ENCODE assay signal across 16 cellular contexts in genomic region chr3:113251817-113252216, GRCh38. TPM values are rescaled to one million over a fixed set of nuclear protein-coding genes. Genes with fewer than 3 reads are reported as not detected.
DNase-seq lines count a peak whose midpoint lies in the region; ATAC-seq, FAIRE-seq and TF ChIP-seq lines count a peak whose summit lies in the region.
"Had no signal": no experiment of that assay in that cellular context is flagged by ENCODE, and none has a peak within 500 bp of the region (broad histone marks: within the 10 kb centered on the region; RNA-seq: fewer than 3 reads in every experiment).

No MANE protein-coding gene starts in this region.

- ATAC-seq in gastroesophageal sphincter, result no peak

- BruUV-seq in OCI-LY7 (replicated peaks; lab: Mats Ljungman, UMichigan), result no TSS peak

- intact Hi-C loops in OCI-LY7 (cut with micrococcal nuclease; ENCODE audit: unreplicated experiment), result no loop called here
- intact Hi-C loops in transverse colon (cut with DNase I; ENCODE audit: low total_unique reads), result no loop called here

- in situ Hi-C loops in transverse colon (cut with MboI; ENCODE audit: low pct_ligation_motif_present in 1 of 4, low pct_unique_long_range_greater_than_20kb in 1 of 4, low sequenced_read_pairs in 3 of 4), result no loop called here

- H3K27me3 ChIP-seq in gastroesophageal sphincter, result no peaks in the 10 kb centered on the region
- no peaks in the 10 kb centered on the region for H3K27me3 ChIP-seq in transverse colon

- TF ChIP-seq CTCF in 22Rv1 (IDR thresholded peaks at IDR 0.05) (peak; percentile 26), GM12873 (IDR thresholded peaks at IDR 0.05; ENCODE audit: insufficient read depth, low read depth, low read length, missing control alignments) (peak; percentile 29), OCI-LY7 (conservative IDR thresholded peaks at IDR 0.05; ENCODE audit: low read length) (0 out of 2 replicates have a peak, but pooled peaks have one; percentile 25), gastroesophageal sphincter (IDR thresholded peaks at IDR 0.05) (no peak), transverse colon (IDR thresholded peaks at IDR 0.05) (no peak)

- no peak for FAIRE-seq in urothelium cell line (lab: Jason Lieb, UNC)
- FAIRE-seq: GM18507, H1 had no signal

- H3K79me2 ChIP-seq in OCI-LY7 (ENCODE audit: insufficient read depth, low read depth, low read length), result no peaks in the 10 kb centered on the region

- H3K4me3 ChIP-seq in OCI-LY7 (ENCODE audit: low read depth, low read length, poor library complexity, severe bottlenecking) (no peak overlapping the region), gastroesophageal sphincter (no peak overlapping the region), transverse colon (no peak overlapping the region)

- H3K4me1 ChIP-seq in OCI-LY7 (ENCODE audit: insufficient read depth, low read length, poor library complexity, severe bottlenecking), result no peaks in the 10 kb centered on the region
- peaks cover 6 to 66% (median 32%) of the 10 kb centered on the region in 3 donors for H3K4me1 ChIP-seq in gastroesophageal sphincter
- peaks cover 9 to 40% (median 13%) of the 10 kb centered on the region in 4 donors for H3K4me1 ChIP-seq in transverse colon

- 77% methylated on average over 4 of the region's 4 CpGs; no CpG with 5 or more reads in 1 of the 2 donors for WGBS in gastroesophageal sphincter (ENCODE audit: low coverage in 1 of 2), 2 donors
- WGBS in transverse colon (ENCODE audit: low coverage in 1 of 2), 2 donors, result 80 to 82% methylated on average over 1 to 4 of the region's 4 CpGs

- H3K27ac ChIP-seq in 22Rv1 (no peak overlapping the region), OCI-LY7 (ENCODE audit: low read depth, low read length, poor library complexity, severe bottlenecking) (no peak overlapping the region), gastroesophageal sphincter (peak overlapping the region in 3 of 4 donors; percentile 57 to 85 (median 66)), transverse colon (peak overlapping the region in 1 of 4 donors; percentile 67)
- H3K27ac ChIP-seq: HL-60 had no signal

- no peaks in the 10 kb centered on the region for H4K20me1 ChIP-seq in OCI-LY7 (ENCODE audit: insufficient read depth, low read length)

- no peak for TF ChIP-seq POLR2A in gastroesophageal sphincter (IDR thresholded peaks at IDR 0.05)
- no peak for TF ChIP-seq POLR2A in transverse colon (IDR thresholded peaks at IDR 0.05)

- peak; percentile 2 for DNase-seq in OCI-LY7 (ENCODE audit: low spot score)
- no peak for DNase-seq in transverse colon
- no peak for DNase-seq in NCI-H446 treated with DMSO at 0.1 percent for 48 hours (lab: John Stamatoyannopoulos, UW)
- no peak for DNase-seq in GM19240 (ENCODE audit: insufficient read length, low spot score)
- DNase-seq in urothelium cell line (ENCODE audit: low spot score), result no peak
- DNase-seq: AML-193, NCI-H1436, NCI-H2029 treated with DMSO at 0.1 percent for 48 hours, NCI-H524, SIG-M5 had no signal

- POLR2A ChIA-PET in OCI-LY7 (lab: Charles Lee), result no interaction called here

- H3K36me3 ChIP-seq in OCI-LY7 (ENCODE audit: insufficient read depth, low read length), result no peaks in the 10 kb centered on the region
- peaks cover 0 to 39% of the 10 kb centered on the region in 2 donors for H3K36me3 ChIP-seq in gastroesophageal sphincter
- H3K36me3 ChIP-seq in transverse colon, result no peaks in the 10 kb centered on the region

- CTCF ChIA-PET in OCI-LY7 (lab: Charles Lee; ENCODE audit: unreplicated experiment), result no interaction called here

- H3K9me2 ChIP-seq in OCI-LY7 (ENCODE audit: insufficient read depth, low read length), result no peaks in the 10 kb centered on the region

- H3K9me3 ChIP-seq in OCI-LY7 (ENCODE audit: low read length) (no peaks in the 10 kb centered on the region), gastroesophageal sphincter (no peaks in the 10 kb centered on the region), transverse colon (no peaks in the 10 kb centered on the region)

- TF ChIP-seq EP300 in gastroesophageal sphincter (IDR thresholded peaks at IDR 0.05), result no peak
- TF ChIP-seq EP300 in transverse colon (IDR thresholded peaks at IDR 0.05; ENCODE audit: low read depth), result no peak

- H3K4me2 ChIP-seq in OCI-LY7 (ENCODE audit: low read length), result no peak overlapping the region

- H2AFZ ChIP-seq in OCI-LY7 (ENCODE audit: low read length), result no peak overlapping the region

RNA-seq across cellular contexts. Expression of gene BOC, which starts 40.5 kb away (rescaled TPM):
- total RNA-seq in OCI-LY7 (2014; rRNA removed; shearing (Covaris generic)), result 0.03 TPM in 1 of 2 replicates, not detected in the other
- total RNA-seq in OCI-LY7 (2022) (not detected in 2 replicates), gastroesophageal sphincter (100 to 1,000 TPM in 1 of 4 donors, 10 to 100 TPM in 3; 41.5 to 130 (median 73.9) TPM), transverse colon (10 to 100 TPM; 15.2 to 77.4 (median 45.4) TPM)

Comparison
In these comparisons a context has a peak if more than half of its experiments do, and no peak if none do; other contexts are left out.
1. H3K27ac ChIP-seq: peak in gastroesophageal sphincter (3 of 4); none in 22Rv1 (single experiment) and OCI-LY7 (single experiment).
2. CTCF ChIP-seq: peak in 22Rv1 (single experiment), GM12873 (single experiment) and OCI-LY7 (single experiment); none in gastroesophageal sphincter (0 of 4) and transverse colon (0 of 5).
3. RNA of gene BOC, which starts 40.5 kb away (total RNA-seq): 41.5 to 130 TPM in gastroesophageal sphincter and 15.2 to 77.4 TPM in transverse colon; 0.03 TPM in OCI-LY7; every median in the first group is over 10 times any median in the second.